ENCODE assay signal across 19 cellular contexts in genomic region chr3:188268336-188268735, GRCh38.
DNase-seq lines count a peak whose midpoint lies in the region; ATAC-seq and TF ChIP-seq lines count a peak whose summit lies in the region.
"Had no signal": no experiment of that assay in that cellular context is flagged by ENCODE, and none has a peak within 500 bp of the region (broad histone marks: within the 10 kb centered on the region; RNA-seq: fewer than 3 reads in every experiment).

No MANE protein-coding gene starts in this region.

- DNase-seq in heart left ventricle (no peak), Right ventricle myocardium inferior (ENCODE audit: missing footprints) (no peak), endodermal cell (no peak), trophoblast cell (no peak), uterus (no peak), T-helper 9 cell (no peak), ovary (no peak)
- DNase-seq: activated CD4-positive, CD25-positive, alpha-beta regulatory T cell treated with anti-CD3 and anti-CD28 coated beads, Interleukin-2, amount 50 U/mL, for 72 hours; activated effector memory CD4-positive, alpha-beta T cell treated with Interleukin-2 at 50 U/mL for 16 hours; amniotic stem cell; KG1; NCI-H1417; SHP77; small intestine had no signal

- H3K4me3 Mint-ChIP-seq in endodermal cell = no peak overlapping the region
- H3K4me3 Mint-ChIP-seq: mesothelial cell of epicardium; T-helper 2 cell treated with Interferon-gamma antibody and Interleukin-4, amounts not matched to agents 5 μg/mL and 100 μg/mL, for 36 hours had no signal

- no peak overlapping the region for H3K23ac ChIP-seq in trophoblast cell (ENCODE audit: low read length)

- H3K18ac ChIP-seq in trophoblast cell (ENCODE audit: low read length) = no peak overlapping the region

- WGBS in heart left ventricle, 4 donors = 74 to 81% (median 75%) methylated on average over 5 of the region's 5 CpGs
- WGBS in endodermal cell (ENCODE audit: insufficient coverage in 1 of 2, insufficient read length in 1 of 2), 2 experiments = 94 to 97% methylated on average over 5 of the region's 5 CpGs
- no CpG with 5 or more reads among the region's 5 CpGs for WGBS in trophoblast cell (ENCODE audit: extremely low coverage, insufficient coverage, insufficient read length)
- WGBS in ovary, 3 donors = 87 to 93% (median 90%) methylated on average over 5 of the region's 5 CpGs

- H3K9ac ChIP-seq in endodermal cell (ENCODE audit: extremely low read depth, low read length, poor library complexity, severe bottlenecking) (no peak overlapping the region), trophoblast cell (ENCODE audit: low read length) (no peak overlapping the region)

- H4K12ac ChIP-seq in trophoblast cell (ENCODE audit: low read depth, low read length) = no peak overlapping the region

- H3K4me2 ChIP-seq in trophoblast cell (ENCODE audit: low read length) = no peak overlapping the region

- H3K27ac ChIP-seq in heart left ventricle (peak overlapping the region in 10 of 12 donors; percentile 78 to 96 (median 90)), endodermal cell (ENCODE audit: low read depth, low read length) (no peak overlapping the region), trophoblast cell (ENCODE audit: low read depth, low read length) (peak overlapping the region; percentile 19), uterus (peak overlapping the region; percentile 96 to 97), ovary (no peak overlapping the region)
- H3K27ac ChIP-seq: epithelial cell of prostate had no signal

- H3K27me3 ChIP-seq in heart left ventricle (no peaks in the 10 kb centered on the region), endodermal cell (ENCODE audit: control insufficient read depth, insufficient read depth, low read length, poor library complexity, severe bottlenecking) (no peaks in the 10 kb centered on the region), trophoblast cell (ENCODE audit: insufficient read depth, low read length) (no peaks in the 10 kb centered on the region), uterus (no peaks in the 10 kb centered on the region), ovary (no peaks in the 10 kb centered on the region)

- no peak for ATAC-seq in heart left ventricle
- no peak for ATAC-seq in Right ventricle myocardium inferior
- no peak for ATAC-seq in GM19455 (IDR thresholded peaks at IDR 0.05; ENCODE audit: unreplicated experiment)
- ATAC-seq: GM12878 had no signal

- peak overlapping the region; percentile 83 for H3K27ac Mint-ChIP-seq in endodermal cell
- H3K27ac Mint-ChIP-seq: T-helper 2 cell treated with Interferon-gamma antibody and Interleukin-4, amounts not matched to agents 5 μg/mL and 100 μg/mL, for 36 hours had no signal

- H3K79me1 ChIP-seq in trophoblast cell (ENCODE audit: low read length) = peaks cover 23% of the 10 kb centered on the region

- no peaks in the 10 kb centered on the region for H3K9me3 ChIP-seq in heart left ventricle
- no peaks in the 10 kb centered on the region for H3K9me3 ChIP-seq in endodermal cell (ENCODE audit: control insufficient read depth, low read length)
- H3K9me3 ChIP-seq in trophoblast cell (ENCODE audit: insufficient read depth, low read depth, low read length) = no peaks in the 10 kb centered on the region
- no peaks in the 10 kb centered on the region for H3K9me3 ChIP-seq in uterus
- no peaks in the 10 kb centered on the region for H3K9me3 ChIP-seq in ovary

- H2AFZ ChIP-seq in trophoblast cell (ENCODE audit: insufficient read depth, low read length, poor library complexity) = no peak overlapping the region

- no peaks in the 10 kb centered on the region for H3K9me3 Mint-ChIP-seq in endodermal cell
- H3K9me3 Mint-ChIP-seq: mesothelial cell of epicardium; T-helper 2 cell treated with Interferon-gamma antibody and Interleukin-4, amounts not matched to agents 5 μg/mL and 100 μg/mL, for 36 hours had no signal

- peak overlapping the region; percentile 40 for H2BK12ac ChIP-seq in trophoblast cell (ENCODE audit: low read length)

- TF ChIP-seq POLR2A in heart left ventricle (IDR thresholded peaks at IDR 0.05) (no peak), uterus (IDR thresholded peaks at IDR 0.05) (no peak), ovary (IDR thresholded peaks at IDR 0.05) (no peak)

- no peak overlapping the region for H2AK5ac ChIP-seq in trophoblast cell (ENCODE audit: low read length)

- no peak overlapping the region for H3K4ac ChIP-seq in trophoblast cell (ENCODE audit: low read depth, low read length)

- H3K4me3 ChIP-seq in heart left ventricle (no peak overlapping the region), endodermal cell (ENCODE audit: low read length) (no peak overlapping the region), trophoblast cell (ENCODE audit: low read depth, low read length) (no peak overlapping the region), uterus (no peak overlapping the region), ovary (no peak overlapping the region)
- H3K4me3 ChIP-seq: GM12878 had no signal

- no peak overlapping the region for H4K8ac ChIP-seq in trophoblast cell (ENCODE audit: low read depth, low read length)

- peaks cover 11% of the 10 kb centered on the region for H3K27me3 Mint-ChIP-seq in endodermal cell (ENCODE audit: insufficient read depth)

- TF ChIP-seq CTCF in heart left ventricle (IDR thresholded peaks at IDR 0.05) (no peak), endodermal cell (conservative IDR thresholded peaks at IDR 0.05) (no peak), uterus (IDR thresholded peaks at IDR 0.05) (no peak), ovary (IDR thresholded peaks at IDR 0.05) (no peak)

- no peaks in the 10 kb centered on the region for H3K36me3 Mint-ChIP-seq in endodermal cell (ENCODE audit: low read depth)
- H3K36me3 Mint-ChIP-seq: mesothelial cell of epicardium had no signal

- peak overlapping the region; percentile 0 for H4K91ac ChIP-seq in trophoblast cell (ENCODE audit: low read depth, low read length)

- peak overlapping the region; percentile 40 for H3K14ac ChIP-seq in trophoblast cell (ENCODE audit: low read length)

- no peak for TF ChIP-seq EP300 in ovary (IDR thresholded peaks at IDR 0.05)

- peaks cover 0 to 96% (median 73%) of the 10 kb centered on the region in 12 donors for H3K4me1 ChIP-seq in heart left ventricle
- peaks cover 19% of the 10 kb centered on the region for H3K4me1 ChIP-seq in endodermal cell (ENCODE audit: control insufficient read depth, insufficient read depth, low read length)
- H3K4me1 ChIP-seq in trophoblast cell (ENCODE audit: control insufficient read depth in 1 of 2, insufficient read depth in 2 of 2, low read length in 2 of 2) = peaks cover 27 to 48% of the 10 kb centered on the region in 2 experiments
- H3K4me1 ChIP-seq in uterus = peaks cover 11 to 29% of the 10 kb centered on the region in 2 donors
- H3K4me1 ChIP-seq in ovary (ENCODE audit: insufficient read depth) = peaks cover 22% of the 10 kb centered on the region

- no peak overlapping the region for H2BK120ac ChIP-seq in trophoblast cell (ENCODE audit: insufficient read depth, low read length, poor library complexity)

- H3K79me2 ChIP-seq in trophoblast cell (ENCODE audit: control insufficient read depth, insufficient read depth, low read length, poor library complexity) = peaks cover 2% of the 10 kb centered on the region

- no peak overlapping the region for H2BK5ac ChIP-seq in trophoblast cell (ENCODE audit: low read depth, low read length, poor library complexity)

- intact Hi-C loops in heart left ventricle (cut with DNase I) = loop anchor here in 9 of 10 donors (5.0 to 10.0 kb wide), 8 partner anchors 114 to 686 kb away; partner anchors contain the start of genes BCL6 (in 5 of the 9) and LPP (in 3 of the 9)
- intact Hi-C loops in Right ventricle myocardium inferior (cut with DNase I) = no loop called here
- intact Hi-C loops in uterus (cut with DNase I; ENCODE audit: low total_unique reads) = loop anchor here (5.0 to 10.0 kb wide), 2 partner anchors 114 to 526 kb away; partner anchors contain the start of gene LPP
- intact Hi-C loops in ovary (cut with DNase I) = loop anchor here in 1 of 4 donors (5.0 to 10.0 kb wide), 3 partner anchors 54 to 216 kb away; partner anchors contain the start of gene LPP

- peaks cover 27% of the 10 kb centered on the region for H3K4me1 Mint-ChIP-seq in endodermal cell

- no peaks in the 10 kb centered on the region for H3K36me3 ChIP-seq in heart left ventricle
- H3K36me3 ChIP-seq in endodermal cell (ENCODE audit: control insufficient read depth, insufficient read depth, low read length) = peaks cover 4% of the 10 kb centered on the region
- no peaks in the 10 kb centered on the region for H3K36me3 ChIP-seq in trophoblast cell (ENCODE audit: control insufficient read depth in 1 of 2, insufficient read depth in 2 of 2, low read length in 2 of 2)
- H3K36me3 ChIP-seq in uterus = no peaks in the 10 kb centered on the region
- no peaks in the 10 kb centered on the region for H3K36me3 ChIP-seq in ovary

Comparison
In these comparisons a context has a peak if more than half of its experiments do, and no peak if none do; other contexts are left out.
1. H3K27ac ChIP-seq: peak in heart left ventricle (10 of 12), trophoblast cell (single experiment) and uterus (2 of 2); none in endodermal cell (single experiment) and ovary (0 of 2).